Comparison of ENCODE assay signal across 9 cellular contexts in genomic region chr9:112331676-112331955, GRCh38. TPM values are rescaled to one million over a fixed set of nuclear protein-coding genes. Genes with fewer than 3 reads are reported as not detected.
A peak's percentile ranks its signal among the peaks of the same experiment; 100 is the strongest.
DNase-seq lines count a peak whose midpoint lies in the region; ATAC-seq and TF ChIP-seq lines count a peak whose summit lies in the region.
"Had no signal": no experiment of that assay in that cellular context is flagged by ENCODE, and none has a peak within 500 bp of the region (broad histone marks: within the 10 kb centered on the region; RNA-seq: fewer than 3 reads in every experiment).

No MANE protein-coding gene starts in this region.

- H3K4me1 ChIP-seq in foreskin keratinocyte (peaks cover 29% of the 10 kb centered on the region), thoracic aorta (ENCODE audit: control insufficient read depth in 1 of 2, low read depth in 2 of 2) (peaks cover 16 to 20% of the 10 kb centered on the region in 2 donors)

- H3K27ac ChIP-seq in foreskin keratinocyte = peak overlapping the region; percentile 94
- H3K27ac ChIP-seq in thoracic aorta = no peak overlapping the region

- H3K9me3 Mint-ChIP-seq in activated T-cell treated with anti-CD3 and anti-CD28 coated beads, Interleukin-2, amount 50 U/mL, for 4 hours = no peaks in the 10 kb centered on the region

- no peaks in the 10 kb centered on the region for H3K36me3 ChIP-seq in thoracic aorta

- H3K27ac Mint-ChIP-seq in T-helper 17 cell = peak overlapping the region; percentile 95

- TF ChIP-seq CTCF in foreskin keratinocyte (conservative IDR thresholded peaks at IDR 0.05) (no peak), thoracic aorta (IDR thresholded peaks at IDR 0.05) (no peak)

- H3K9me3 ChIP-seq in T-helper 17 cell (ENCODE audit: control insufficient read depth, low read length, poor library complexity, severe bottlenecking) (no peaks in the 10 kb centered on the region), thoracic aorta (no peaks in the 10 kb centered on the region)

- no peaks in the 10 kb centered on the region for H3K27me3 Mint-ChIP-seq in activated T-cell treated with anti-CD3 and anti-CD28 coated beads, Interleukin-2, amount 50 U/mL, for 4 hours (ENCODE audit: low read depth)
- no peaks in the 10 kb centered on the region for H3K27me3 Mint-ChIP-seq in T-helper 17 cell

- no peaks in the 10 kb centered on the region for H3K27me3 ChIP-seq in foreskin keratinocyte
- no peaks in the 10 kb centered on the region for H3K27me3 ChIP-seq in thoracic aorta (replicated peaks; ENCODE audit: insufficient read depth)

- peaks cover 51% of the 10 kb centered on the region for H3K4me1 Mint-ChIP-seq in activated T-cell treated with anti-CD3 and anti-CD28 coated beads, Interleukin-2, amount 50 U/mL, for 4 hours (ENCODE audit: low read depth)
- peaks cover 41% of the 10 kb centered on the region for H3K4me1 Mint-ChIP-seq in T-helper 17 cell

- H3K36me3 Mint-ChIP-seq in activated T-cell treated with anti-CD3 and anti-CD28 coated beads, Interleukin-2, amount 50 U/mL, for 4 hours (ENCODE audit: insufficient read depth) = no peaks in the 10 kb centered on the region
- H3K36me3 Mint-ChIP-seq in T-helper 17 cell (ENCODE audit: low read depth) = no peaks in the 10 kb centered on the region

- ATAC-seq in activated T-cell treated with anti-CD3 and anti-CD28 coated beads, Interleukin-2, amount 50 U/mL, for 4 hours = no peak
- no peak for ATAC-seq in T-helper 17 cell
- ATAC-seq in foreskin keratinocyte = no peak
- no peak for ATAC-seq in thoracic aorta (ENCODE audit: insufficient number of reproducible peaks, low FRiP score, low read depth)
- ATAC-seq in HG03457 (IDR thresholded peaks at IDR 0.05; ENCODE audit: unreplicated experiment) = no peak
- ATAC-seq in GM19463 (IDR thresholded peaks at IDR 0.05; ENCODE audit: unreplicated experiment) = no peak

- peak overlapping the region; percentile 96 for H3K4me3 Mint-ChIP-seq in activated T-cell treated with anti-CD3 and anti-CD28 coated beads, Interleukin-2, amount 50 U/mL, for 4 hours
- H3K4me3 Mint-ChIP-seq in T-helper 17 cell = peak overlapping the region; percentile 91

- H3K4me3 ChIP-seq in thoracic aorta = peak overlapping the region; percentile 86

- DNase-seq in activated T-cell treated with anti-CD3 and anti-CD28 coated beads, Interleukin-2, amount 50 U/mL, for 4 hours = no peak
- DNase-seq in activated T-cell treated with anti-CD3 and anti-CD28 coated beads, Interleukin-2, amount 50 U/mL, for 1 hour = no peak
- DNase-seq in T-helper 17 cell (no peak), foreskin keratinocyte (peak in 1 of 2 donors; percentile 27), thoracic aorta (ENCODE audit: low spot score) (no peak)
- DNase-seq in activated CD4-positive, CD25-positive, alpha-beta regulatory T cell (lab: John Stamatoyannopoulos, UW) = no peak
- DNase-seq: stimulated activated CD4-positive, alpha-beta T cell treated with anti-CD3 and anti-CD28 coated beads, Interleukin-4, amount 100 ng/mL, for 4 hours had no signal

RNA-seq across cellular contexts. Expression of gene PTBP3, which starts 1.8 kb away (rescaled TPM):
- 10 to 100 TPM; 73.1 to 81.1 (median 73.5) TPM for total RNA-seq in activated T-cell treated with anti-CD3 and anti-CD28 coated beads, Interleukin-2, amount 50 U/mL, for 4 hours
- total RNA-seq in T-helper 17 cell = 100 to 1,000 TPM; 132 to 140 TPM
- 62.1 and 67.8 TPM in 2 replicates for total RNA-seq in foreskin keratinocyte
- polyA plus RNA-seq in foreskin keratinocyte = 11.2 and 14.7 TPM in 2 replicates
- 10 to 100 TPM; 26.5 to 55.6 TPM for total RNA-seq in thoracic aorta

RNA-seq across cellular contexts. Expression of gene HSDL2, which starts 48.3 kb away (rescaled TPM):
- 1 to 10 TPM; 4.7 to 7.8 (median 5.7) TPM for total RNA-seq in activated T-cell treated with anti-CD3 and anti-CD28 coated beads, Interleukin-2, amount 50 U/mL, for 4 hours
- 10 to 100 TPM in 1 of 2 donors, 1 to 10 TPM in 1; 7.9 to 10.1 TPM for total RNA-seq in T-helper 17 cell
- 23.1 and 25.5 TPM in 2 replicates for total RNA-seq in foreskin keratinocyte
- 11.5 and 13.1 TPM in 2 replicates for polyA plus RNA-seq in foreskin keratinocyte
- total RNA-seq in thoracic aorta = 10 to 100 TPM; 31.7 to 36.3 TPM
